In the genomic region with DNA sequence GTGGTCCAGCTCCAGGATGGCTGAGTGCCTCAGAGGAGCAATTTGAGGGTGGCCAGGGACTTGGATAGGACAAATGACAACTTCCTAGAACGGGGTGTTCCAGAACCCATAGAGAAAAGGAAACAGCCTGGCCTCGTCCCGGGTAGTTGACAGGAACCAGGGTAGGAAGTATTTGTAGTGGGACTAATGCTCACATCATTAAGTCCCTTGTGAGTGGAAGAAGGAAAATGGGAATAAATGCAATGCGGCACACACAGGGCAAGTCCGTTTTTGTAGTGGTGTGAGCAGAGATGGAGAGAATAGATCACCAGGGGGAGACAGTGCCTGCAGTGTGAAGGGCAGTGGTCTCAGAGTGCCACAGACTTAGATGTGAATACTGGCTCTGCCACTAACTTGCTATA, we compare ENCODE assay signal across 8 cellular contexts. TPM values are rescaled to one million over a fixed set of nuclear protein-coding genes. Genes with fewer than 3 reads are reported as not detected.
DNase-seq lines count a peak whose midpoint lies in the region; TF ChIP-seq lines count a peak whose summit lies in the region.

No MANE protein-coding gene starts in this region.

- no peaks in the 10 kb centered on the region for H3K9me3 ChIP-seq in Karpas-422 (ENCODE audit: low read length)
- H3K9me3 ChIP-seq in liver (ENCODE audit: control insufficient read depth in 4 of 4, low read length in 3 of 4): no peaks in the 10 kb centered on the region
- H3K9me3 ChIP-seq in CD8-positive, alpha-beta memory T cell (ENCODE audit: low read length): no peaks in the 10 kb centered on the region

- H3K9me2 ChIP-seq in Karpas-422 (replicated peaks; ENCODE audit: insufficient read depth, low read length): no peaks in the 10 kb centered on the region

- no peaks in the 10 kb centered on the region for H3K4me1 Mint-ChIP-seq in CD8-positive, alpha-beta memory T cell

- no peak overlapping the region for H3K4me2 ChIP-seq in Karpas-422 (ENCODE audit: low read depth, low read length, poor library complexity, severe bottlenecking)

- H3K4me3 Mint-ChIP-seq in CD8-positive, alpha-beta memory T cell: no peak overlapping the region

- H3K79me2 ChIP-seq in Karpas-422 (ENCODE audit: low read length): no peaks in the 10 kb centered on the region

- in situ Hi-C loops in brain microvascular endothelial cell (cut with HindIII; ENCODE audit: low pct_ligation_motif_present, low sequenced_read_pairs): no loop called here

- H3K27me3 Mint-ChIP-seq in CD8-positive, alpha-beta memory T cell: peaks cover 0 to 4% of the 10 kb centered on the region in 2 donors

- H3K36me3 ChIP-seq in Karpas-422 (ENCODE audit: insufficient read depth, low read length): no peaks in the 10 kb centered on the region
- no peaks in the 10 kb centered on the region for H3K36me3 ChIP-seq in brain microvascular endothelial cell (replicated peaks)
- no peaks in the 10 kb centered on the region for H3K36me3 ChIP-seq in liver (ENCODE audit: control insufficient read depth in 4 of 4, insufficient read depth in 3 of 4, low read depth in 1 of 4, low read length in 3 of 4)
- no peaks in the 10 kb centered on the region for H3K36me3 ChIP-seq in CD8-positive, alpha-beta memory T cell (ENCODE audit: insufficient read depth, low read length)

- WGBS in liver: 53% methylated on average over 5 of the region's 5 CpGs

- no peak overlapping the region for H3K27ac ChIP-seq in Karpas-422 (ENCODE audit: low read length)
- no peak overlapping the region for H3K27ac ChIP-seq in brain microvascular endothelial cell
- H3K27ac ChIP-seq in liver (ENCODE audit: low read depth in 1 of 2, low read length in 2 of 2): no peak overlapping the region
- H3K27ac ChIP-seq in CD8-positive, alpha-beta memory T cell (ENCODE audit: low read depth, low read length): no peak overlapping the region

- peak; percentile 67 for DNase-seq in Daoy (ENCODE audit: low read depth)
- DNase-seq in Karpas-422: peak; percentile 71
- peak; percentile 73 for DNase-seq in brain microvascular endothelial cell
- DNase-seq in CD8-positive, alpha-beta memory T cell: no peak
- no peak for DNase-seq in cerebellum (ENCODE audit: low spot score)
- DNase-seq in NCI-H2196 (lab: John Stamatoyannopoulos, UW; ENCODE audit: unreplicated experiment): no peak
- DNase-seq in pons (ENCODE audit: low spot score): no peak

- H3K9me3 Mint-ChIP-seq in CD8-positive, alpha-beta memory T cell: no peaks in the 10 kb centered on the region

- no peaks in the 10 kb centered on the region for H3K36me3 Mint-ChIP-seq in CD8-positive, alpha-beta memory T cell

- POLR2A ChIA-PET in CD8-positive, alpha-beta memory T cell (lab: Charles Lee): no interaction called here

- H3K27me3 ChIP-seq in Karpas-422 (ENCODE audit: low read length) (no peaks in the 10 kb centered on the region), brain microvascular endothelial cell (replicated peaks) (no peaks in the 10 kb centered on the region), liver (ENCODE audit: control insufficient read depth in 4 of 4, insufficient read depth in 4 of 4, low read length in 3 of 4) (no peaks in the 10 kb centered on the region)
- no peaks in the 10 kb centered on the region for H3K27me3 ChIP-seq in CD8-positive, alpha-beta memory T cell (ENCODE audit: insufficient read depth, low read length, poor library complexity, severe bottlenecking)

- H3K9ac ChIP-seq in Karpas-422 (ENCODE audit: low read length): no peak overlapping the region
- H3K9ac ChIP-seq in liver (ENCODE audit: low read depth in 1 of 2, low read length in 2 of 2): no peak overlapping the region

- no peaks in the 10 kb centered on the region for H4K20me1 ChIP-seq in Karpas-422 (ENCODE audit: insufficient read depth, low read depth, low read length)

- TF ChIP-seq CTCF in brain microvascular endothelial cell (IDR thresholded peaks at IDR 0.05; ENCODE audit: low read depth, low read length, missing control alignments): peak; percentile 86
- TF ChIP-seq CTCF in liver (IDR thresholded peaks at IDR 0.05; ENCODE audit: low read depth, low read length, missing input control): peak; percentile 43

- H3K4me3 ChIP-seq in Karpas-422 (ENCODE audit: low read length) (no peak overlapping the region), brain microvascular endothelial cell (ENCODE audit: low read depth, low read length) (no peak overlapping the region), liver (ENCODE audit: low read depth in 1 of 3, low read length in 3 of 3) (no peak overlapping the region)
- no peak overlapping the region for H3K4me3 ChIP-seq in CD8-positive, alpha-beta memory T cell (ENCODE audit: low read length)

- no peak overlapping the region for H2AFZ ChIP-seq in Karpas-422 (ENCODE audit: low read length)

- peak; percentile 77 to 83 for TF ChIP-seq RAD21 in liver (IDR thresholded peaks at IDR 0.05)

- CTCF ChIA-PET in CD8-positive, alpha-beta memory T cell (lab: Charles Lee): no interaction called here

- H3K4me1 ChIP-seq in Karpas-422 (ENCODE audit: low read length) (no peaks in the 10 kb centered on the region), liver (ENCODE audit: control insufficient read depth in 4 of 4, insufficient read depth in 4 of 4, low read length in 3 of 4) (no peaks in the 10 kb centered on the region)
- no peaks in the 10 kb centered on the region for H3K4me1 ChIP-seq in CD8-positive, alpha-beta memory T cell (ENCODE audit: insufficient read depth, low read length)

- peak overlapping the region in 1 of 8 donors; percentile 61 for H3K27ac Mint-ChIP-seq in CD8-positive, alpha-beta memory T cell

TF ChIP-seq in liver, 16 proteins besides CTCF, POLR2A, EP300 and RAD21:
- TF ChIP-seq NR2F2 (IDR thresholded peaks at IDR 0.05) (no peak), YY1 (IDR thresholded peaks at IDR 0.05) (no peak), HNF4G (IDR thresholded peaks at IDR 0.05) (no peak), GABPA (IDR thresholded peaks at IDR 0.05 in 1 of 2, conservative IDR thresholded peaks at IDR 0.05 in 1 of 2) (no peak), FOXA1 (IDR thresholded peaks at IDR 0.05) (no peak), JUND (IDR thresholded peaks at IDR 0.05) (no peak)
- TF ChIP-seq, protein P1, sequence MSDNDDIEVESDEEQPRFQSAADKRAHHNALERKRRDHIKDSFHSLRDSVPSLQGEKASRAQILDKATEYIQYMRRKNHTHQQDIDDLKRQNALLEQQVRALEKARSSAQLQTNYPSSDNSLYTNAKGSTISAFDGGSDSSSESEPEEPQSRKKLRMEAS (IDR thresholded peaks at IDR 0.05): no peak
- TF ChIP-seq, protein P2, sequence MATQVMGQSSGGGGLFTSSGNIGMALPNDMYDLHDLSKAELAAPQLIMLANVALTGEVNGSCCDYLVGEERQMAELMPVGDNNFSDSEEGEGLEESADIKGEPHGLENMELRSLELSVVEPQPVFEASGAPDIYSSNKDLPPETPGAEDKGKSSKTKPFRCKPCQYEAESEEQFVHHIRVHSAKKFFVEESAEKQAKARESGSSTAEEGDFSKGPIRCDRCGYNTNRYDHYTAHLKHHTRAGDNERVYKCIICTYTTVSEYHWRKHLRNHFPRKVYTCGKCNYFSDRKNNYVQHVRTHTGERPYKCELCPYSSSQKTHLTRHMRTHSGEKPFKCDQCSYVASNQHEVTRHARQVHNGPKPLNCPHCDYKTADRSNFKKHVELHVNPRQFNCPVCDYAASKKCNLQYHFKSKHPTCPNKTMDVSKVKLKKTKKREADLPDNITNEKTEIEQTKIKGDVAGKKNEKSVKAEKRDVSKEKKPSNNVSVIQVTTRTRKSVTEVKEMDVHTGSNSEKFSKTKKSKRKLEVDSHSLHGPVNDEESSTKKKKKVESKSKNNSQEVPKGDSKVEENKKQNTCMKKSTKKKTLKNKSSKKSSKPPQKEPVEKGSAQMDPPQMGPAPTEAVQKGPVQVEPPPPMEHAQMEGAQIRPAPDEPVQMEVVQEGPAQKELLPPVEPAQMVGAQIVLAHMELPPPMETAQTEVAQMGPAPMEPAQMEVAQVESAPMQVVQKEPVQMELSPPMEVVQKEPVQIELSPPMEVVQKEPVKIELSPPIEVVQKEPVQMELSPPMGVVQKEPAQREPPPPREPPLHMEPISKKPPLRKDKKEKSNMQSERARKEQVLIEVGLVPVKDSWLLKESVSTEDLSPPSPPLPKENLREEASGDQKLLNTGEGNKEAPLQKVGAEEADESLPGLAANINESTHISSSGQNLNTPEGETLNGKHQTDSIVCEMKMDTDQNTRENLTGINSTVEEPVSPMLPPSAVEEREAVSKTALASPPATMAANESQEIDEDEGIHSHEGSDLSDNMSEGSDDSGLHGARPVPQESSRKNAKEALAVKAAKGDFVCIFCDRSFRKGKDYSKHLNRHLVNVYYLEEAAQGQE (IDR thresholded peaks at IDR 0.05): no peak
- TF ChIP-seq, protein P3, sequence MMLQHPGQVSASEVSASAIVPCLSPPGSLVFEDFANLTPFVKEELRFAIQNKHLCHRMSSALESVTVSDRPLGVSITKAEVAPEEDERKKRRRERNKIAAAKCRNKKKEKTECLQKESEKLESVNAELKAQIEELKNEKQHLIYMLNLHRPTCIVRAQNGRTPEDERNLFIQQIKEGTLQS (IDR thresholded peaks at IDR 0.05): no peak
TF ChIP-seq in liver: peak in this region for 0.

RNA-seq across cellular contexts. Expression of a gene that starts 19.6 kb away (rescaled TPM):
- 1.7 and 2.2 TPM in 2 replicates for total RNA-seq in Daoy (2014; rRNA removed; shearing (Covaris generic))
- total RNA-seq in Karpas-422 (2014; rRNA removed; shearing (Covaris generic); ENCODE audit: low replicate concordance): not detected in 2 replicates
- 1 to 10 TPM in 1 of 2 donors, under 1 TPM in 1; 0.70 to 1.7 TPM for total RNA-seq in liver
- polyA plus RNA-seq in liver: under 1 TPM; 0.36 to 0.82 TPM
- not detected for total RNA-seq in CD8-positive, alpha-beta memory T cell
- polyA plus RNA-seq in CD8-positive, alpha-beta memory T cell: not detected
- total RNA-seq in cerebellum: 17.6 TPM

Comparison
In these comparisons a context has a peak if more than half of its experiments do, and no peak if none do; other contexts are left out.
1. DNase-seq: peak in Daoy (single experiment), Karpas-422 (single experiment) and brain microvascular endothelial cell (single experiment); none in CD8-positive, alpha-beta memory T cell (0 of 5), cerebellum (single experiment), NCI-H2196 (single experiment) and pons (single experiment).